ENCODE assay signal across 8 cellular contexts in the genomic region with DNA sequence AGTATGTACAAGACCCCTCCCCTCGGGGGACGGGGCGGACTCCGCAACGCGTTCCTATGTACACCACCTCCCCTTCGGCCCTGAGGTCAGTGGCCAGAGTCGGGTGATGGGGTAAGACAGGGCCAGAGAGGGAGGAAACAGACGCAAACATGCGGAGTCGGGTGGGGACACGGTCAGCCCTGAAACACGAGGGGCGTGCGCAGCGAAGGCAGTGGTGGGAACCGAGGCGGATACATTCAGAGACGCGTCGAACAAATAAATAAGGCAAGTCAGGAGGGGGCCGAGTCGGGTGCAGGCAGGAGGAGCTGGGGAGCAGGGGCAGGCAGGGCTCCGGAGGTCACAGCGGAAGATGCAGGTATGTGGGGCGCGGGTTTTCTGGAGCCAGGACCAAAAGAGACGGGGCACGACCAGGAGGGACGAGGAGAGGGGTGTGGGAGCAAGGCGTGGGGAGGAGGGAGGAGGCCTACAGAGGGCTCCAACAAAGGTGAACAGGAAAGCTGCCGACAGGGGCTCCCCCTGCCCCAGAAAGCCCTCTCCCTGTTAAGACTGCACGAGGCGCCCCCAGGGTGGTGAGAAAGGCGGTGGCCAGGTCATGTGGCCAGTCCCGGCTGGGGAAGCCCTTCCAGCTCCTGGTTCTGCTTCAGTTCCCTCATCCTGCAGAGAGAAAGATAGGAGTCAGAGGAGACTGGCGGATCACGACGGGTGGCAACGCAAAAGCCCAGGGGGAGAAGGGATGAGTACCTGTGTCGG.
A peak's percentile ranks its signal among the peaks of the same experiment; 100 is the strongest.
DNase-seq lines count a peak whose midpoint lies in the region; ATAC-seq and TF ChIP-seq lines count a peak whose summit lies in the region.

No MANE protein-coding gene starts in this region.

- DNase-seq in NCI-H2227 (lab: John Stamatoyannopoulos, UW; ENCODE audit: unreplicated experiment) (peak; percentile 38), NCI-H2227 treated with DMSO at 0.1 percent for 48 hours (lab: John Stamatoyannopoulos, UW) (no peak), NCI-H510A (lab: John Stamatoyannopoulos, UW) (peak; percentile 11), astrocyte of the cerebellum (ENCODE audit: low read depth) (no peak), kidney glomerular epithelial cell (lab: John Stamatoyannopoulos, UW) (peak; percentile 62), GOT3 (lab: John Stamatoyannopoulos, UW) (no peak)

- no peak for ATAC-seq in GM18502 (IDR thresholded peaks at IDR 0.05; ENCODE audit: poor library complexity, unreplicated experiment)

- H3K9me3 ChIP-seq in stomach smooth muscle (ENCODE audit: control insufficient read depth in 2 of 2, low read length in 2 of 2) = no peaks in the 10 kb centered on the region

- no peaks in the 10 kb centered on the region for H3K27me3 ChIP-seq in stomach smooth muscle (ENCODE audit: control insufficient read depth in 1 of 2, insufficient read depth in 2 of 2, low read length in 2 of 2)

- in situ Hi-C loops in astrocyte of the cerebellum (cut with HindIII; ENCODE audit: low sequenced_read_pairs) = no loop called here

- H3K36me3 ChIP-seq in stomach smooth muscle (ENCODE audit: control insufficient read depth in 2 of 2, insufficient read depth in 2 of 2, low read length in 2 of 2) = peaks cover 18 to 22% of the 10 kb centered on the region in 2 donors

- H3K27ac ChIP-seq in stomach smooth muscle (ENCODE audit: low read length) = peak overlapping the region; percentile 96

- TF ChIP-seq CTCF in astrocyte of the cerebellum (IDR thresholded peaks at IDR 0.05; ENCODE audit: low read depth, low read length, missing control alignments) = no peak

- peaks cover 36% of the 10 kb centered on the region for H3K4me1 ChIP-seq in stomach smooth muscle (ENCODE audit: control insufficient read depth, insufficient read depth, low read length)

- peak overlapping the region; percentile 76 for H3K4me3 ChIP-seq in astrocyte of the cerebellum (ENCODE audit: low read depth, low read length)
- peak overlapping the region; percentile 72 to 96 for H3K4me3 ChIP-seq in stomach smooth muscle (ENCODE audit: low read length in 2 of 2)

- H3K9ac ChIP-seq in stomach smooth muscle (ENCODE audit: low read length in 2 of 2) = peak overlapping the region; percentile 74 to 79

Comparison
In these comparisons a context has a peak if more than half of its experiments do, and no peak if none do; other contexts are left out.
1. DNase-seq: peak in NCI-H2227 (single experiment), NCI-H510A (single experiment) and kidney glomerular epithelial cell (single experiment); none in NCI-H2227 treated with DMSO at 0.1 percent for 48 hours (single experiment), astrocyte of the cerebellum (single experiment) and GOT3 (single experiment).